14 cellular contexts compared by ENCODE assay signal in genomic region chr5:133708451-133708850, GRCh38.
"Had no signal": no experiment of that assay in that cellular context is flagged by ENCODE, and none has a peak within 500 bp of the region (broad histone marks: within the 10 kb centered on the region; RNA-seq: fewer than 3 reads in every experiment).

No MANE protein-coding gene starts in this region.

- H3K4me3 Mint-ChIP-seq: activated CD8-positive, alpha-beta memory T cell treated with anti-CD3 and anti-CD28 coated beads, Interleukin-2, amount 10 ng/mL, durations not matched to agents 7 days and 5 days; activated T-cell treated with anti-CD3 and anti-CD28 coated beads, Interleukin-2, amount 50 U/mL, for 24 hours; natural killer cell treated with Interleukin-12 subunit alpha and Interleukin-12 subunit beta and Interleukin-15 and Interleukin-18, amount 100 ng/mL, for 72 hours; stimulated activated naive CD8-positive, alpha-beta T cell treated with anti-CD3 and anti-CD28 coated beads, Interleukin-15, Interleukin-2, amounts not matched to agents 100 ng/mL and 50 ng/mL, for 24 hours; T-helper 2 cell treated with Interferon-gamma antibody and Interleukin-4, amounts not matched to agents 5 μg/mL and 100 μg/mL, for 36 hours had no signal

- H3K36me3 ChIP-seq: brain microvascular endothelial cell had no signal

- DNase-seq: activated CD4-positive, alpha-beta T cell treated with anti-CD3 and anti-CD28 coated beads, Interleukin-2, amount 50 U/mL, for 48 hours; activated CD8-positive, alpha-beta memory T cell treated with anti-CD3 and anti-CD28 coated beads, Interleukin-2, amount 10 ng/mL, durations not matched to agents 7 days and 5 days; activated effector memory CD4-positive, alpha-beta T cell treated with Interleukin-2 at 50 U/mL for 16 hours; activated naive CD4-positive, alpha-beta T cell treated with anti-CD3 and anti-CD28 coated beads, Interleukin-2, amount 50 U/mL, for 16 hours; activated T-cell treated with anti-CD3 and anti-CD28 coated beads, Interleukin-2, amount 50 U/mL, for 24 hours; aorta; brain microvascular endothelial cell; nucleus accumbens; stimulated activated CD4-positive, alpha-beta T cell treated with anti-CD3 and anti-CD28 coated beads, Interleukin-2, amount 100 ng/mL, for 24 hours; trophoblast cell had no signal

- H3K27ac ChIP-seq: brain microvascular endothelial cell, coronary artery had no signal

- H3K36me3 Mint-ChIP-seq: activated CD8-positive, alpha-beta memory T cell treated with anti-CD3 and anti-CD28 coated beads, Interleukin-2, amount 10 ng/mL, durations not matched to agents 7 days and 5 days; natural killer cell treated with Interleukin-12 subunit alpha and Interleukin-12 subunit beta and Interleukin-15 and Interleukin-18, amount 100 ng/mL, for 72 hours had no signal

- H3K27me3 Mint-ChIP-seq: stimulated activated naive CD8-positive, alpha-beta T cell treated with anti-CD3 and anti-CD28 coated beads, Interleukin-15, Interleukin-2, amounts not matched to agents 100 ng/mL and 50 ng/mL, for 24 hours had no signal

- H3K27me3 ChIP-seq: brain microvascular endothelial cell had no signal

- ATAC-seq: activated CD8-positive, alpha-beta memory T cell treated with anti-CD3 and anti-CD28 coated beads, Interleukin-2, amount 10 ng/mL, durations not matched to agents 7 days and 5 days; natural killer cell treated with Interleukin-12 subunit alpha and Interleukin-12 subunit beta and Interleukin-15 and Interleukin-18, amount 100 ng/mL, for 72 hours had no signal

- H3K4me3 ChIP-seq: coronary artery had no signal

- H3K4me1 Mint-ChIP-seq: activated CD8-positive, alpha-beta memory T cell treated with anti-CD3 and anti-CD28 coated beads, Interleukin-2, amount 10 ng/mL, durations not matched to agents 7 days and 5 days had no signal

- H3K9me3 Mint-ChIP-seq: activated T-cell treated with anti-CD3 and anti-CD28 coated beads, Interleukin-2, amount 50 U/mL, for 24 hours; natural killer cell treated with Interleukin-12 subunit alpha and Interleukin-12 subunit beta and Interleukin-15 and Interleukin-18, amount 100 ng/mL, for 72 hours; stimulated activated naive CD8-positive, alpha-beta T cell treated with anti-CD3 and anti-CD28 coated beads, Interleukin-15, Interleukin-2, amounts not matched to agents 100 ng/mL and 50 ng/mL, for 24 hours; T-helper 2 cell treated with Interferon-gamma antibody and Interleukin-4, amounts not matched to agents 5 μg/mL and 100 μg/mL, for 36 hours had no signal
